ENCODE assay signal across 11 cellular contexts in genomic region chr20:38935285-38935684, GRCh38. TPM values are rescaled to one million over a fixed set of nuclear protein-coding genes. Genes with fewer than 3 reads are reported as not detected.
DNase-seq lines count a peak whose midpoint lies in the region; ATAC-seq and TF ChIP-seq lines count a peak whose summit lies in the region.
"Had no signal": no experiment of that assay in that cellular context is flagged by ENCODE, and none has a peak within 500 bp of the region (broad histone marks: within the 10 kb centered on the region; RNA-seq: fewer than 3 reads in every experiment).

No MANE protein-coding gene starts in this region.

- TF ChIP-seq CTCF in GM12864 (IDR thresholded peaks at IDR 0.05; ENCODE audit: low read depth, low read length, missing control alignments): peak; percentile 20
- TF ChIP-seq CTCF in choroid plexus epithelial cell (conservative IDR thresholded peaks at IDR 0.05; ENCODE audit: low read depth, low read length): peak; percentile 43

- DNase-seq in GM12864 (ENCODE audit: low read depth) (no peak), NCI-H460 (ENCODE audit: extremely low read depth, low read depth) (peak; percentile 39), choroid plexus epithelial cell (ENCODE audit: low read depth) (peak; percentile 26), anterior cingulate cortex (lab: John Stamatoyannopoulos, UW) (no peak), 8988T (no peak), HAP-1 (ENCODE audit: low spot score in 2 of 2) (no peak)
- DNase-seq: activated naive CD4-positive, alpha-beta T cell treated with Interleukin-2 at 50 U/mL for 16 hours; naive thymus-derived CD8-positive, alpha-beta T cell; stimulated activated CD4-positive, alpha-beta T cell treated with anti-CD3 and anti-CD28 coated beads, Interleukin-2, amount 100 ng/mL, for 24 hours had no signal

- H3K4me1 ChIP-seq in muscle layer of duodenum (ENCODE audit: control insufficient read depth in 1 of 2, insufficient read depth in 2 of 2, low read length in 2 of 2) (peaks cover 0 to 54% of the 10 kb centered on the region in 2 donors), HAP-1 (peaks cover 15% of the 10 kb centered on the region; the same call in 1 of the 2 replicates)

- no peak overlapping the region for H3K4me3 ChIP-seq in GM12864 (ENCODE audit: low read depth, low read length)
- no peak overlapping the region for H3K4me3 ChIP-seq in choroid plexus epithelial cell (ENCODE audit: low read depth, low read length)
- H3K4me3 ChIP-seq in muscle layer of duodenum (ENCODE audit: low read depth in 1 of 2, low read length in 2 of 2): no peak overlapping the region
- H3K4me3 ChIP-seq in HAP-1: no peak overlapping the region

- no peak for ATAC-seq in HG03565 (IDR thresholded peaks at IDR 0.05; ENCODE audit: unreplicated experiment)
- ATAC-seq: naive thymus-derived CD8-positive, alpha-beta T cell had no signal

- peak overlapping the region; percentile 53 for H3K27ac ChIP-seq in muscle layer of duodenum (ENCODE audit: low read length)

- H3K27me3 ChIP-seq in muscle layer of duodenum (ENCODE audit: low read depth, low read length): no peaks in the 10 kb centered on the region
- no peaks in the 10 kb centered on the region for H3K27me3 ChIP-seq in HAP-1 (ENCODE audit: low read depth)

- in situ Hi-C loops in HAP-1 (cut with MboI; ENCODE audit: low sequenced_read_pairs): no loop called here

- no peaks in the 10 kb centered on the region for H3K9me3 ChIP-seq in muscle layer of duodenum (ENCODE audit: control insufficient read depth in 1 of 2, low read length in 2 of 2)
- no peaks in the 10 kb centered on the region for H3K9me3 ChIP-seq in HAP-1

- H3K36me3 ChIP-seq in muscle layer of duodenum (ENCODE audit: control insufficient read depth in 1 of 2, insufficient read depth in 2 of 2, low read length in 2 of 2): peaks cover 2 to 25% of the 10 kb centered on the region in 2 donors
- peaks cover 74% of the 10 kb centered on the region for H3K36me3 ChIP-seq in HAP-1 (replicated peaks)

RNA-seq across cellular contexts. Expression of gene FAM83D, which starts 9.1 kb away (rescaled TPM):
- total RNA-seq in NCI-H460 (2014; rRNA removed; shearing (Covaris generic)): 28.6 and 29.1 TPM in 2 replicates
- polyA plus RNA-seq in NCI-H460 (2014; cell fraction: nucleus; rRNA removed): 70.7 and 99.6 TPM in 2 replicates

RNA-seq across cellular contexts. Expression of gene DHX35, which starts 26.9 kb away (rescaled TPM):
- 12.1 TPM in 2 replicates for total RNA-seq in NCI-H460 (2014; rRNA removed; shearing (Covaris generic))
- 23.4 and 36.7 TPM in 2 replicates for polyA plus RNA-seq in NCI-H460 (2014; cell fraction: nucleus; rRNA removed)

Comparison
In these comparisons a context has a peak if more than half of its experiments do, and no peak if none do; other contexts are left out.
1. DNase-seq: peak in NCI-H460 (single experiment) and choroid plexus epithelial cell (single experiment); none in GM12864 (single experiment), anterior cingulate cortex (0 of 58), 8988T (single experiment) and HAP-1 (0 of 2).